22 cellular contexts compared by ENCODE assay signal in genomic region chr4:52684896-52685295, GRCh38.
"Had no signal": no experiment of that assay in that cellular context is flagged by ENCODE, and none has a peak within 500 bp of the region (broad histone marks: within the 10 kb centered on the region; RNA-seq: fewer than 3 reads in every experiment).

No MANE protein-coding gene starts in this region.

- H3K4me1 ChIP-seq: body of pancreas, prostate gland, testis, vagina had no signal

- H3K36me3 ChIP-seq: cardiac muscle cell, heart left ventricle, prostate gland, vagina, WERI-Rb-1 had no signal

- H3K4me3 Mint-ChIP-seq: activated CD4-positive, alpha-beta T cell treated with anti-CD3 and anti-CD28 coated beads, Interleukin-2, amount 10 ng/mL, durations not matched to agents 7 days and 5 days; activated CD8-positive, alpha-beta memory T cell treated with anti-CD3 and anti-CD28 coated beads, Interleukin-2, amount 10 ng/mL, durations not matched to agents 7 days and 5 days; activated CD8-positive, alpha-beta T cell treated with anti-CD3 and anti-CD28 coated beads for 36 hours; activated naive CD4-positive, alpha-beta T cell treated with anti-CD3 and anti-CD28 coated beads, Interleukin-2, amount 50 U/mL, for 24 hours; natural killer cell treated with Interleukin-12 subunit alpha and Interleukin-12 subunit beta and Interleukin-15 and Interleukin-18, amount 100 ng/mL, for 72 hours had no signal

- H3K9me3 Mint-ChIP-seq: activated CD4-positive, alpha-beta T cell treated with anti-CD3 and anti-CD28 coated beads, Interleukin-2, amount 10 ng/mL, durations not matched to agents 7 days and 5 days; activated CD8-positive, alpha-beta T cell treated with anti-CD3 and anti-CD28 coated beads for 36 hours; activated naive CD4-positive, alpha-beta T cell treated with anti-CD3 and anti-CD28 coated beads, Interleukin-2, amount 50 U/mL, for 24 hours; natural killer cell treated with Interleukin-12 subunit alpha and Interleukin-12 subunit beta and Interleukin-15 and Interleukin-18, amount 100 ng/mL, for 72 hours had no signal

- H3K4me3 ChIP-seq: body of pancreas, cardiac muscle cell, heart left ventricle, prostate gland, testis, vagina had no signal

- H3K4me1 Mint-ChIP-seq: activated naive CD4-positive, alpha-beta T cell treated with anti-CD3 and anti-CD28 coated beads, Interleukin-2, amount 50 U/mL, for 24 hours had no signal

- H3K27me3 ChIP-seq: body of pancreas, cardiac muscle cell, heart left ventricle, testis, vagina had no signal

- DNase-seq: activated CD4-positive, alpha-beta T cell treated with anti-CD3 and anti-CD28 coated beads, Interleukin-2, amount 10 ng/mL, durations not matched to agents 7 days and 5 days; activated CD4-positive, CD25-positive, alpha-beta regulatory T cell treated with anti-CD3 and anti-CD28 coated beads, Interleukin-2, amount 50 U/mL, for 72 hours; activated CD8-positive, alpha-beta memory T cell treated with anti-CD3 and anti-CD28 coated beads, Interleukin-2, amount 10 ng/mL, durations not matched to agents 7 days and 5 days; activated CD8-positive, alpha-beta T cell treated with anti-CD3 and anti-CD28 coated beads for 36 hours; activated gamma-delta T cell treated with Interleukin-2 at 50 U/mL for 16 hours; activated T-cell treated with anti-CD3 and anti-CD28 coated beads for 4 hours; anterior cingulate cortex; body of pancreas; cortex of kidney; heart left ventricle; left cardiac atrium; stimulated activated CD4-positive, alpha-beta T cell treated with anti-CD3 and anti-CD28 coated beads, Interleukin-4, amount 100 ng/mL, for 1 hour; stimulated activated naive CD4-positive, alpha-beta T cell; testis; trophoblast cell; WERI-Rb-1 had no signal

- H3K27ac Mint-ChIP-seq: activated CD4-positive, alpha-beta T cell treated with anti-CD3 and anti-CD28 coated beads, Interleukin-2, amount 10 ng/mL, durations not matched to agents 7 days and 5 days; activated CD8-positive, alpha-beta memory T cell treated with anti-CD3 and anti-CD28 coated beads, Interleukin-2, amount 10 ng/mL, durations not matched to agents 7 days and 5 days; activated CD8-positive, alpha-beta T cell treated with anti-CD3 and anti-CD28 coated beads for 36 hours; activated naive CD4-positive, alpha-beta T cell treated with anti-CD3 and anti-CD28 coated beads, Interleukin-2, amount 50 U/mL, for 24 hours; natural killer cell treated with Interleukin-12 subunit alpha and Interleukin-12 subunit beta and Interleukin-15 and Interleukin-18, amount 100 ng/mL, for 72 hours had no signal

- H3K27me3 Mint-ChIP-seq: activated naive CD4-positive, alpha-beta T cell treated with anti-CD3 and anti-CD28 coated beads, Interleukin-2, amount 50 U/mL, for 24 hours had no signal

- H3K36me3 Mint-ChIP-seq: activated naive CD4-positive, alpha-beta T cell treated with anti-CD3 and anti-CD28 coated beads, Interleukin-2, amount 50 U/mL, for 24 hours; natural killer cell treated with Interleukin-12 subunit alpha and Interleukin-12 subunit beta and Interleukin-15 and Interleukin-18, amount 100 ng/mL, for 72 hours had no signal

- H3K27ac ChIP-seq: body of pancreas, cardiac muscle cell, epithelial cell of prostate, heart left ventricle, prostate gland, testis, vagina, WERI-Rb-1 had no signal

- ATAC-seq: activated CD8-positive, alpha-beta memory T cell treated with anti-CD3 and anti-CD28 coated beads, Interleukin-2, amount 10 ng/mL, durations not matched to agents 7 days and 5 days; activated CD8-positive, alpha-beta T cell treated with anti-CD3 and anti-CD28 coated beads for 36 hours; body of pancreas; heart left ventricle; left cardiac atrium; natural killer cell treated with Interleukin-12 subunit alpha and Interleukin-12 subunit beta and Interleukin-15 and Interleukin-18, amount 100 ng/mL, for 72 hours had no signal
